16 cellular contexts compared by ENCODE assay signal in the genomic region with DNA sequence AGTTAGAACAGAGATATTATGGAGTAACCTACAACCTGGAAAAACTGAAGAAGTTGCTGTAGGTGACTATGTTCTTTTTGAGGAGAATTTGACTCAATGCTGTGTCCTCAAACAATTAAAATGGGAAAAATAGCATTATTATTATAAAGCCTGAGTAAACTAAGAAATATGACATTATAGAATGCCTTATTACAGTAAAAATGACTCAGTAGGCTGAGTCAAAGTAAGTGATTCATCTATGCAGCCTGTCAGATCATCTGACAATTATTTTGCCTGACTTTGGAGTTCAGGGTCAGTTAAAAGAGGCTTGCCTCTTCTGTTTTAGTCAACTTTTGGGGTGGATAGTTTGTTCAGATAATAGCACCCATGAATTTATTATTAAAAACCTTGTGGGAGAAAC.
DNase-seq lines count a peak whose midpoint lies in the region; ATAC-seq and TF ChIP-seq lines count a peak whose summit lies in the region.
"Had no signal": no experiment of that assay in that cellular context is flagged by ENCODE, and none has a peak within 500 bp of the region (broad histone marks: within the 10 kb centered on the region; RNA-seq: fewer than 3 reads in every experiment).

No MANE protein-coding gene starts in this region.

- H3K4ac ChIP-seq in IMR-90 (ENCODE audit: low read depth, low read length): peak overlapping the region; percentile 77; the same call in 1 of the 2 replicates

- no peaks in the 10 kb centered on the region for H3K79me2 ChIP-seq in mammary epithelial cell (ENCODE audit: insufficient read depth, low read length)

- no peak overlapping the region for H3K9ac ChIP-seq in IMR-90 (ENCODE audit: low read depth, low read length)
- H3K9ac ChIP-seq in mammary epithelial cell (ENCODE audit: insufficient read depth, low read length): no peak overlapping the region
- no peak overlapping the region for H3K9ac ChIP-seq in endodermal cell (ENCODE audit: extremely low read depth, low read length, poor library complexity, severe bottlenecking)
- H3K9ac ChIP-seq: BLaER1 had no signal

- TF ChIP-seq RAD21 in IMR-90 (IDR thresholded peaks at IDR 0.05; ENCODE audit: low read length): no peak

- peak overlapping the region; percentile 78 for H2BK120ac ChIP-seq in IMR-90 (ENCODE audit: low read depth, low read length)

- no peaks in the 10 kb centered on the region for H4K20me1 ChIP-seq in IMR-90 (ENCODE audit: insufficient read depth, low read length)
- no peaks in the 10 kb centered on the region for H4K20me1 ChIP-seq in mammary epithelial cell (ENCODE audit: insufficient read depth, low read length)
- H4K20me1 ChIP-seq: BLaER1 had no signal

- H3K4me1 ChIP-seq in IMR-90 (ENCODE audit: control insufficient read depth, insufficient read depth, low read length) (peaks cover 7% of the 10 kb centered on the region; the same call in 1 of the 2 replicates), mammary epithelial cell (ENCODE audit: insufficient read depth, low read length) (peaks cover 18% of the 10 kb centered on the region), endodermal cell (ENCODE audit: control insufficient read depth, insufficient read depth, low read length) (no peaks in the 10 kb centered on the region)
- H3K4me1 ChIP-seq: BLaER1, right lobe of liver, transverse colon had no signal

- H3K9me1 ChIP-seq in IMR-90 (ENCODE audit: insufficient read depth, low read length): peaks cover 5% of the 10 kb centered on the region; the same call in 1 of the 2 replicates

- no peaks in the 10 kb centered on the region for H3K79me1 ChIP-seq in IMR-90 (ENCODE audit: low read depth in 1 of 2, low read length in 2 of 2)

- no peak overlapping the region for H3K27ac Mint-ChIP-seq in endodermal cell
- H3K27ac Mint-ChIP-seq: T-helper 1 cell treated with Interleukin-12 subunit alpha and Interleukin-12 subunit beta and Interleukin-4 antibody, amounts not matched to agents 30 μg/mL and 1 μg/mL, for 36 hours had no signal

- peaks cover 63% of the 10 kb centered on the region for H3K27me3 Mint-ChIP-seq in endodermal cell (ENCODE audit: insufficient read depth)

- H2BK20ac ChIP-seq in IMR-90 (ENCODE audit: low read depth, low read length): peak overlapping the region; percentile 83

- POLR2A ChIA-PET in IMR-90 (lab: Charles Lee; ENCODE audit: unreplicated experiment): no interaction called here

- peak overlapping the region; percentile 64; the same call in 1 of the 3 replicates for H2BK15ac ChIP-seq in IMR-90 (ENCODE audit: low read depth, low read length)

- H3K36me3 ChIP-seq in IMR-90 (ENCODE audit: control insufficient read depth, insufficient read depth, low read length) (no peaks in the 10 kb centered on the region), mammary epithelial cell (ENCODE audit: insufficient read depth, low read length) (no peaks in the 10 kb centered on the region), endodermal cell (ENCODE audit: control insufficient read depth, insufficient read depth, low read length) (no peaks in the 10 kb centered on the region)
- H3K36me3 ChIP-seq: BLaER1, right lobe of liver, transverse colon had no signal

- peak; percentile 83 for ATAC-seq in IMR-90 (ENCODE audit: low read depth)
- no peak for ATAC-seq in HG03565 (IDR thresholded peaks at IDR 0.05; ENCODE audit: unreplicated experiment)
- ATAC-seq: right lobe of liver had no signal

- CTCF ChIA-PET in IMR-90 (lab: Yijun Ruan, JAX) (interaction anchor here (1.1 kb wide), 2 partner anchors 12 to 266 kb away, joined by 3 to 4 read pairs; no protein-coding TSS in a partner anchor), mammary epithelial cell (lab: Charles Lee; ENCODE audit: low non-redundant PET) (no interaction called here)

- peak overlapping the region; percentile 97 for H2BK5ac ChIP-seq in IMR-90 (ENCODE audit: low read depth, low read length, poor library complexity, severe bottlenecking)

- H3K9me3 Mint-ChIP-seq in endodermal cell: peaks cover 3% of the 10 kb centered on the region
- H3K9me3 Mint-ChIP-seq: activated naive CD4-positive, alpha-beta T cell treated with anti-CD3 and anti-CD28 coated beads, Interleukin-2, amount 50 U/mL, for 24 hours; T-helper 1 cell treated with Interleukin-12 subunit alpha and Interleukin-12 subunit beta and Interleukin-4 antibody, amounts not matched to agents 30 μg/mL and 1 μg/mL, for 36 hours had no signal

- no peak overlapping the region for H2AK5ac ChIP-seq in IMR-90 (ENCODE audit: low read depth, low read length)

- no peak overlapping the region; the same call in 1 of the 2 replicates for H4K5ac ChIP-seq in IMR-90 (ENCODE audit: low read depth, low read length)

- H4K8ac ChIP-seq in IMR-90 (ENCODE audit: low read depth in 2 of 2, low read length in 2 of 2): peak overlapping the region in 1 of 2 experiments; percentile 75; a peak in 2 of 4 replicates

- no peak overlapping the region for H3K23ac ChIP-seq in IMR-90 (ENCODE audit: low read depth, low read length)

- H3K4me3 Mint-ChIP-seq in endodermal cell: no peak overlapping the region
- H3K4me3 Mint-ChIP-seq: activated naive CD4-positive, alpha-beta T cell treated with anti-CD3 and anti-CD28 coated beads, Interleukin-2, amount 50 U/mL, for 24 hours; T-helper 1 cell treated with Interleukin-12 subunit alpha and Interleukin-12 subunit beta and Interleukin-4 antibody, amounts not matched to agents 30 μg/mL and 1 μg/mL, for 36 hours had no signal

- TF ChIP-seq CTCF in IMR-90 (conservative IDR thresholded peaks at IDR 0.05; ENCODE audit: low read depth, low read length) (no peak), mammary epithelial cell (conservative IDR thresholded peaks at IDR 0.05 in 1 of 2, IDR thresholded peaks at IDR 0.05 in 1 of 2; ENCODE audit: extremely low read depth in 1 of 2, insufficient read depth in 1 of 2, low read depth in 1 of 2, low read length in 2 of 2) (no peak), endodermal cell (conservative IDR thresholded peaks at IDR 0.05) (no peak)

- H3K56ac ChIP-seq in IMR-90 (ENCODE audit: extremely low read depth, insufficient read depth, low read length): peak overlapping the region; percentile 27; the same call in 1 of the 2 replicates

- H4K91ac ChIP-seq in IMR-90 (ENCODE audit: insufficient read depth, low read depth, low read length): peak overlapping the region; percentile 51; the same call in 1 of the 2 replicates

- in situ Hi-C loops in IMR-90 (cut with MboI; ENCODE audit: low sequenced_read_pairs): no loop called here
- in situ Hi-C loops in mammary epithelial cell (cut with MboI; ENCODE audit: low sequenced_read_pairs in 2 of 2): no loop called here

- H3K27me3 ChIP-seq in IMR-90 (ENCODE audit: control insufficient read depth, insufficient read depth, low read length) (no peaks in the 10 kb centered on the region), mammary epithelial cell (ENCODE audit: insufficient read depth, low read length) (no peaks in the 10 kb centered on the region), endodermal cell (ENCODE audit: control insufficient read depth, insufficient read depth, low read length, poor library complexity, severe bottlenecking) (peaks cover 30% of the 10 kb centered on the region)
- H3K27me3 ChIP-seq: BLaER1, right lobe of liver, transverse colon had no signal

- H3K4me2 ChIP-seq in IMR-90 (ENCODE audit: low read depth, low read length) (no peak overlapping the region; the same call in 1 of the 2 replicates), mammary epithelial cell (ENCODE audit: insufficient read depth, low read depth, low read length) (peak overlapping the region; percentile 69)
- H3K4me2 ChIP-seq: BLaER1 had no signal

- DNase-seq in AG08395 (ENCODE audit: low spot score) (peak; percentile 62), IMR-90 (peak; percentile 88), mammary epithelial cell (peak; percentile 86), kidney glomerular epithelial cell (lab: John Stamatoyannopoulos, UW) (peak; percentile 66), endodermal cell (no peak), hypothalamus (lab: John Stamatoyannopoulos, UW) (no peak)
- no peak for DNase-seq in stimulated activated CD4-positive, alpha-beta T cell treated with anti-CD3 and anti-CD28 coated beads, Interleukin-2, amount 100 ng/mL, for 48 hours
- DNase-seq: activated CD4-positive, alpha-beta T cell treated with anti-CD3 and anti-CD28 coated beads, Interleukin-2, amount 50 U/mL, for 48 hours; GDM1; NCI-H1417; right lobe of liver; transverse colon had no signal

- H2AFZ ChIP-seq in IMR-90 (replicated peaks; ENCODE audit: low read length, poor library complexity) (no peak overlapping the region), mammary epithelial cell (ENCODE audit: low read depth, low read length) (no peak overlapping the region)

- H3K14ac ChIP-seq in IMR-90 (replicated peaks; ENCODE audit: low read depth, low read length): peak overlapping the region; percentile 61; the same call in 1 of the 2 replicates

- H2AK9ac ChIP-seq in IMR-90 (replicated peaks; ENCODE audit: low read depth, low read length, poor library complexity): no peak overlapping the region

- no peaks in the 10 kb centered on the region for H3K9me3 ChIP-seq in IMR-90 (ENCODE audit: control insufficient read depth, insufficient read depth, low read length)
- no peaks in the 10 kb centered on the region for H3K9me3 ChIP-seq in mammary epithelial cell (replicated peaks; ENCODE audit: insufficient read depth, low read length)
- no peaks in the 10 kb centered on the region for H3K9me3 ChIP-seq in endodermal cell (ENCODE audit: control insufficient read depth, low read length)
- H3K9me3 ChIP-seq: BLaER1, right lobe of liver, transverse colon had no signal

- H3K18ac ChIP-seq in IMR-90 (ENCODE audit: low read depth, low read length): no peak overlapping the region; the same call in 1 of the 2 replicates

- no peak for TF ChIP-seq POLR2A in IMR-90 (IDR thresholded peaks at IDR 0.05; ENCODE audit: low read depth, low read length)

- H3K4me3 ChIP-seq in IMR-90 (ENCODE audit: insufficient read depth, low read depth, low read length) (no peak overlapping the region), mammary epithelial cell (replicated peaks in 1 of 3; ENCODE audit: insufficient read depth in 1 of 3, low read depth in 2 of 3, low read length in 3 of 3) (no peak overlapping the region), endodermal cell (ENCODE audit: low read length) (no peak overlapping the region)
- H3K4me3 ChIP-seq: BLaER1, right lobe of liver, transverse colon had no signal

- dilution Hi-C loops in IMR-90 (cut with HindIII; ENCODE audit: low sequenced_read_pairs, unreplicated experiment) (no loop called here), mammary epithelial cell (cut with HindIII; ENCODE audit: low sequenced_read_pairs) (no loop called here)

- no peaks in the 10 kb centered on the region for H3K36me3 Mint-ChIP-seq in endodermal cell (ENCODE audit: low read depth)
- H3K36me3 Mint-ChIP-seq: activated naive CD4-positive, alpha-beta T cell treated with anti-CD3 and anti-CD28 coated beads, Interleukin-2, amount 50 U/mL, for 24 hours had no signal

- BruUV-seq in IMR-90 (replicated peaks; lab: Mats Ljungman, UMichigan) (no TSS peak), mammary epithelial cell (replicated peaks; lab: Mats Ljungman, UMichigan) (no TSS peak)

- H3K27ac ChIP-seq in IMR-90 (ENCODE audit: insufficient read depth, low read length) (no peak overlapping the region; the same call in 1 of the 2 replicates), mammary epithelial cell (ENCODE audit: insufficient read depth, low read depth, low read length) (peak overlapping the region; percentile 86), endodermal cell (ENCODE audit: low read depth, low read length) (no peak overlapping the region)
- H3K27ac ChIP-seq: BLaER1, right lobe of liver, transverse colon had no signal

- intact Hi-C loops in IMR-90 (cut with micrococcal nuclease) (loop anchor here (10.0 kb wide), 2 partner anchors 195 to 265 kb away; no protein-coding TSS in a partner anchor), mammary epithelial cell (cut with micrococcal nuclease) (no loop called here)

- no peaks in the 10 kb centered on the region for H3K4me1 Mint-ChIP-seq in endodermal cell
- H3K4me1 Mint-ChIP-seq: activated naive CD4-positive, alpha-beta T cell treated with anti-CD3 and anti-CD28 coated beads, Interleukin-2, amount 50 U/mL, for 24 hours had no signal

Comparison
In these comparisons a context has a peak if more than half of its experiments do, and no peak if none do; other contexts are left out.
1. DNase-seq: peak in AG08395 (single experiment), IMR-90 (single experiment), mammary epithelial cell (single experiment) and kidney glomerular epithelial cell (single experiment); none in endodermal cell (single experiment), hypothalamus (0 of 51) and stimulated activated CD4-positive, alpha-beta T cell treated with anti-CD3 and anti-CD28 coated beads, Interleukin-2, amount 100 ng/mL, for 48 hours (0 of 2).